ENCODE assay signal across 8 cellular contexts in the genomic region with DNA sequence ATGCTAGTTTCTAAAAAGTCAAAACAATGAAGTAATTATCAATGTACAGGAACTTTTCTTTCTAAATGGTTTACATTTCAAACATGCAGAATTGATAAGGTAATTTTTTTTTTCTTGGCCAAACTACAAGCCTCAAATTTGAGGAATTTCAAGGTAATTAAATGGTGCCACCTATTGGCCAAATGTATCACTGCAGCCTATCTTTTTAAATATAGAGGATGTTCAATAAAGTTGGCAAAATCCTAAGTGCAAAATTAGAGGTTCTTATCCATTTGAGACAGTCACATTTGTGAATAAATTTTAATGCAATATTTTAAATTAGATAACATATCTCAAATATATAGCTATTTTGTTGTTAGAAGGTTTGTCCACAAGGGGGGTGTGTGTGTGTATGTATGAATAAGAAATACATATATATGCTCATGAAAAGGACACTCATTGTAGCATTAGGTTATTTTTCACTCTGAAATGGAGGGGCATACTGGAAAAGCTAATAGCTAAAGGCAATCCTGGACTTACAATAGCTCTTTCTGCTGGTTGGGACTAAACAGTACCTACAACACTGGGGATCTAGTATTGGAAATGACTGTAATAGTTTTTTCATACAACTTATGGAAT. TPM values are rescaled to one million over a fixed set of nuclear protein-coding genes. Genes with fewer than 3 reads are reported as not detected.
DNase-seq lines count a peak whose midpoint lies in the region; ATAC-seq, FAIRE-seq and TF ChIP-seq lines count a peak whose summit lies in the region.

No MANE protein-coding gene starts in this region.

- no peaks in the 10 kb centered on the region for H3K4me1 Mint-ChIP-seq in activated T-helper 1 cell treated with anti-CD3 and anti-CD28 coated beads, Interleukin-12 subunit alpha, Interleukin-12 subunit beta, Interleukin-2, Interleukin-4 antibody, amounts not matched to agents 30 ng/mL and 10 ng/mL and 1 ng/mL, durations not matched to agents 14 hours and 24 hours and 36 hours (ENCODE audit: low read depth)

- H3K36me3 Mint-ChIP-seq in activated T-helper 1 cell treated with anti-CD3 and anti-CD28 coated beads, Interleukin-12 subunit alpha, Interleukin-12 subunit beta, Interleukin-2, Interleukin-4 antibody, amounts not matched to agents 30 ng/mL and 10 ng/mL and 1 ng/mL, durations not matched to agents 14 hours and 24 hours and 36 hours (ENCODE audit: low read depth), result peaks cover 5% of the 10 kb centered on the region

- H3K4me3 ChIP-seq in AG09309 (ENCODE audit: control insufficient read depth, low read depth, low read length), result no peak overlapping the region
- no peak overlapping the region for H3K4me3 ChIP-seq in GM06990 (replicated peaks; ENCODE audit: low read depth, low read length)
- H3K4me3 ChIP-seq in GM12878, result no peak overlapping the region
- no peak overlapping the region for H3K4me3 ChIP-seq in vagina

- no peak overlapping the region for H3K9ac ChIP-seq in GM12878 (ENCODE audit: control insufficient read depth, insufficient read depth, low read length)

- ATAC-seq in GM12878, result peak; percentile 57

- no peaks in the 10 kb centered on the region for H3K4me1 ChIP-seq in GM12878 (ENCODE audit: control insufficient read depth, insufficient read depth, low read length)
- H3K4me1 ChIP-seq in vagina, result no peaks in the 10 kb centered on the region

- CTCF ChIA-PET in GM12878 (lab: Yijun Ruan, JAX), result interaction anchor here (0.6 to 5.2 kb wide), 24 partner anchors 8 to 1866 kb away, joined by 3 to 166 read pairs (median 4); partner anchors contain the start of gene LYPD6B

- H3K4me3 Mint-ChIP-seq in activated T-helper 1 cell treated with anti-CD3 and anti-CD28 coated beads, Interleukin-12 subunit alpha, Interleukin-12 subunit beta, Interleukin-2, Interleukin-4 antibody, amounts not matched to agents 30 ng/mL and 10 ng/mL and 1 ng/mL, durations not matched to agents 14 hours and 24 hours and 36 hours, result no peak overlapping the region

- POLR2A ChIA-PET in GM12878 (lab: Charles Lee), result no interaction called here

- no peaks in the 10 kb centered on the region for H4K20me1 ChIP-seq in GM12878 (ENCODE audit: control insufficient read depth, insufficient read depth)

- H3K36me3 ChIP-seq in GM06990 (ENCODE audit: control insufficient read depth, insufficient read depth, low read length) (no peaks in the 10 kb centered on the region), GM12878 (ENCODE audit: control insufficient read depth in 2 of 2, insufficient read depth in 2 of 2, low read length in 1 of 2) (no peaks in the 10 kb centered on the region), vagina (no peaks in the 10 kb centered on the region)

- H3K9me3 ChIP-seq in GM12878 (replicated peaks; ENCODE audit: control insufficient read depth, insufficient read depth, low read length) (no peaks in the 10 kb centered on the region), vagina (no peaks in the 10 kb centered on the region)

- SMC1A ChIA-PET in GM12878 (lab: Charles Lee; ENCODE audit: uncharacterized antibody, unreplicated experiment), result interaction anchor here (0.6 to 5.1 kb wide), 11 partner anchors 11 to 568 kb away, joined by 3 to 84 read pairs (median 4); no protein-coding TSS in a partner anchor

- H3K27me3 Mint-ChIP-seq in activated T-helper 1 cell treated with anti-CD3 and anti-CD28 coated beads, Interleukin-12 subunit alpha, Interleukin-12 subunit beta, Interleukin-2, Interleukin-4 antibody, amounts not matched to agents 30 ng/mL and 10 ng/mL and 1 ng/mL, durations not matched to agents 14 hours and 24 hours and 36 hours (ENCODE audit: insufficient read depth), result peaks cover 4% of the 10 kb centered on the region

- no peak overlapping the region for H3K27ac ChIP-seq in GM12878 (ENCODE audit: control insufficient read depth, insufficient read depth)
- H3K27ac ChIP-seq in vagina, result no peak overlapping the region

- TF ChIP-seq RAD21 in GM12878 (IDR thresholded peaks at IDR 0.05; ENCODE audit: insufficient read depth, low read depth, low read length), result peak; percentile 88

- H3K27ac Mint-ChIP-seq in activated T-helper 1 cell treated with anti-CD3 and anti-CD28 coated beads, Interleukin-12 subunit alpha, Interleukin-12 subunit beta, Interleukin-2, Interleukin-4 antibody, amounts not matched to agents 30 ng/mL and 10 ng/mL and 1 ng/mL, durations not matched to agents 14 hours and 24 hours and 36 hours, result no peak overlapping the region

- peak; percentile 62 for TF ChIP-seq CTCF in AG09309 (IDR thresholded peaks at IDR 0.05; ENCODE audit: control insufficient read depth, insufficient read depth, low read depth, low read length, missing control alignments)
- peak; percentile 66 for TF ChIP-seq CTCF in GM06990 (IDR thresholded peaks at IDR 0.05; ENCODE audit: insufficient read depth, low read length, poor library complexity, severe bottlenecking)
- TF ChIP-seq CTCF in GM12878 (IDR thresholded peaks at IDR 0.05 in 2 of 3, conservative IDR thresholded peaks at IDR 0.05 in 1 of 3; ENCODE audit: control insufficient read depth in 2 of 3, extremely low read depth in 1 of 3, insufficient read depth in 1 of 3, low read depth in 3 of 3, low read length in 3 of 3), result peak; percentile 58 to 78 (median 74)
- peak; percentile 73 to 76 (median 75) for TF ChIP-seq CTCF in vagina (IDR thresholded peaks at IDR 0.05)

- DNase-seq in AG09309 (ENCODE audit: low read depth), result no peak
- no peak for DNase-seq in GM06990 (ENCODE audit: extremely low read depth, insufficient read length)
- DNase-seq in NCI-H1417 treated with DMSO at 0.1 percent for 48 hours (lab: John Stamatoyannopoulos, UW), result peak; percentile 16
- no peak for DNase-seq in GM12878 (ENCODE audit: low read depth, low spot score)
- peak; percentile 57 for DNase-seq in left kidney (ENCODE audit: low read depth, low spot score)
- no peak for DNase-seq in vagina (ENCODE audit: extremely low spot score in 2 of 2)
- DNase-seq in activated T-helper 1 cell treated with anti-CD3 and anti-CD28 coated beads, Interleukin-12 subunit alpha, Interleukin-12 subunit beta, Interleukin-2, Interleukin-4 antibody, amounts not matched to agents 30 ng/mL and 10 ng/mL and 1 ng/mL, durations not matched to agents 14 hours and 24 hours and 36 hours (ENCODE audit: low spot score), result no peak
- DNase-seq in effector CD8-positive, alpha-beta T cell (lab: John Stamatoyannopoulos, UW), result no peak

- RAD21 ChIA-PET in GM12878 (lab: Charles Lee; ENCODE audit: unreplicated experiment), result interaction anchor here (0.6 to 4.2 kb wide), 6 partner anchors 522 to 835 kb away, joined by 3 to 50 read pairs (median 4); partner anchors contain the start of gene LYPD6B

- no peaks in the 10 kb centered on the region for H3K27me3 ChIP-seq in GM06990 (replicated peaks; ENCODE audit: control insufficient read depth, insufficient read depth, low read length)
- no peaks in the 10 kb centered on the region for H3K27me3 ChIP-seq in GM12878 (replicated peaks in 1 of 2; ENCODE audit: control insufficient read depth in 2 of 2, insufficient read depth in 2 of 2, low read length in 1 of 2)
- H3K27me3 ChIP-seq in vagina, result no peaks in the 10 kb centered on the region

- no peak overlapping the region for H3K4me2 ChIP-seq in GM12878 (ENCODE audit: control insufficient read depth, insufficient read depth)

- in situ Hi-C loops in GM12878 (cut with MboI), result loop anchor here (5.0 to 25.0 kb wide), 2 partner anchors 544 to 1599 kb away; no protein-coding TSS in a partner anchor

- H3K9me3 Mint-ChIP-seq in activated T-helper 1 cell treated with anti-CD3 and anti-CD28 coated beads, Interleukin-12 subunit alpha, Interleukin-12 subunit beta, Interleukin-2, Interleukin-4 antibody, amounts not matched to agents 30 ng/mL and 10 ng/mL and 1 ng/mL, durations not matched to agents 14 hours and 24 hours and 36 hours, result no peaks in the 10 kb centered on the region

- intact Hi-C loops in GM12878 (cut with micrococcal nuclease; ENCODE audit: unreplicated experiment), result loop anchor here (1.0 to 5.0 kb wide), 6 partner anchors 124 to 634 kb away; partner anchors contain the start of gene LYPD6
- intact Hi-C loops in vagina (cut with DNase I), result loop anchor here (5.0 kb wide), 1 partner anchor 544 kb away; no protein-coding TSS in a partner anchor
- intact Hi-C loops in activated T-helper 1 cell treated with anti-CD3 and anti-CD28 coated beads, Interleukin-12 subunit alpha, Interleukin-12 subunit beta, Interleukin-2, Interleukin-4 antibody, amounts not matched to agents 30 ng/mL and 10 ng/mL and 1 ng/mL, durations not matched to agents 14 hours and 24 hours and 36 hours (cut with micrococcal nuclease), result loop anchor here (1.0 to 10.0 kb wide), 4 partner anchors 127 to 1624 kb away; no protein-coding TSS in a partner anchor

- H3K79me2 ChIP-seq in GM12878 (ENCODE audit: control insufficient read depth, insufficient read depth, low read length), result no peaks in the 10 kb centered on the region

- no TSS peak for BruUV-seq in GM12878 (replicated peaks; lab: Mats Ljungman, UMichigan)

- no peak for TF ChIP-seq POLR2A in GM12878 (IDR thresholded peaks at IDR 0.05; ENCODE audit: low read depth, low read length)
- TF ChIP-seq POLR2A in vagina (IDR thresholded peaks at IDR 0.05), result no peak

- FAIRE-seq in GM12878 (lab: Jason Lieb, UNC), result peak; percentile 41

- no peak overlapping the region; the same call in 1 of the 2 replicates for H2AFZ ChIP-seq in GM12878 (ENCODE audit: control insufficient read depth, low read depth, low read length)

- no peak for TF ChIP-seq EP300 in GM12878 (IDR thresholded peaks at IDR 0.05; ENCODE audit: borderline replicate concordance in 1 of 2, control insufficient read depth in 1 of 2, low read depth in 2 of 2, low read length in 2 of 2)

RNA-seq across cellular contexts. Expression of gene MMADHC, which starts 26.2 kb away (rescaled TPM):
- 56.5 and 84.0 TPM in 2 replicates for total RNA-seq in GM12878 (2013; cell fraction: nucleolus; rRNA removed)
- total RNA-seq in GM12878 (2014; rRNA removed), result 112 and 127 TPM in 2 replicates
- total RNA-seq in GM12878 (2014; rRNA removed; fragmentation: Illumina TruSeq; extraction: Trizol), result 135 and 139 TPM in 2 replicates
- total RNA-seq in GM12878 (2021), result 98.5 and 106 TPM in 2 replicates
- polyA plus RNA-seq in GM12878 (2011; ENCODE audit: low read depth), result 90.6 TPM
- 154 and 227 TPM in 2 replicates for polyA plus RNA-seq in GM12878 (2011; rRNA removed)
- polyA plus RNA-seq in GM12878 (2011; cell fraction: cytosol; rRNA removed), result 56.8 TPM in 2 replicates
- polyA plus RNA-seq in GM12878 (2011; cell fraction: nucleus; rRNA removed), result 46.2 and 57.3 TPM in 2 replicates
- 122 and 128 TPM in 2 replicates for polyA plus RNA-seq in GM12878 (2012)
- polyA plus RNA-seq in GM12878 (2014; fragmentation: Illumina TruSeq; extraction: Trizol), result 128 and 133 TPM in 2 replicates
- polyA plus RNA-seq in GM12878 (2014; fragmentation: Nextera tagmentation; extraction: Ambion mirVana), result 100 to 1,000 TPM; 292 to 415 TPM
- 77.1 and 93.6 TPM in 2 replicates for polyA plus RNA-seq in GM12878 (2014; rRNA removed)
- 100 to 1,000 TPM; 183 to 185 TPM for polyA plus RNA-seq in GM12878 (2016; fragmentation: Nextera tagmentation; extraction: Ambion mirVana)
- 102 and 103 TPM in 2 replicates for polyA minus RNA-seq in GM12878 (2011; rRNA and poly(A)+ RNA removed)
- polyA minus RNA-seq in GM12878 (2011; cell fraction: cytosol; rRNA and poly(A)+ RNA removed), result 34.7 and 37.4 TPM in 2 replicates
- polyA minus RNA-seq in GM12878 (2011; cell fraction: nucleus; rRNA and poly(A)+ RNA removed), result 35.3 and 56.3 TPM in 2 replicates
- total RNA-seq in vagina, result 48.1 TPM
- 127 and 129 TPM in 2 replicates for total RNA-seq in activated T-helper 1 cell treated with anti-CD3 and anti-CD28 coated beads, Interleukin-12 subunit alpha, Interleukin-12 subunit beta, Interleukin-2, Interleukin-4 antibody, amounts not matched to agents 30 ng/mL and 10 ng/mL and 1 ng/mL, durations not matched to agents 14 hours and 24 hours and 36 hours

Comparison
In these comparisons a context has a peak if more than half of its experiments do, and no peak if none do; other contexts are left out.
1. DNase-seq: peak in NCI-H1417 treated with DMSO at 0.1 percent for 48 hours (single experiment) and left kidney (single experiment); none in AG09309 (single experiment), GM06990 (single experiment), GM12878 (single experiment), vagina (0 of 2), activated T-helper 1 cell treated with anti-CD3 and anti-CD28 coated beads, Interleukin-12 subunit alpha, Interleukin-12 subunit beta, Interleukin-2, Interleukin-4 antibody, amounts not matched to agents 30 ng/mL and 10 ng/mL and 1 ng/mL, durations not matched to agents 14 hours and 24 hours and 36 hours (single experiment) and effector CD8-positive, alpha-beta T cell (single experiment).
2. Peak in every context shown above with its lines, with median percentiles within 50 percentile points of each other: CTCF ChIP-seq.